24 cellular contexts compared by ENCODE assay signal in genomic region chr3:170107926-170108325, GRCh38.
DNase-seq lines count a peak whose midpoint lies in the region; ATAC-seq and TF ChIP-seq lines count a peak whose summit lies in the region.
"Had no signal": no experiment of that assay in that cellular context is flagged by ENCODE, and none has a peak within 500 bp of the region (broad histone marks: within the 10 kb centered on the region; RNA-seq: fewer than 3 reads in every experiment).

No MANE protein-coding gene starts in this region.

- H3K4me3 ChIP-seq in AG04449 (ENCODE audit: low read depth, low read length) (no peak overlapping the region), cardiac fibroblast (replicated peaks in 1 of 2; ENCODE audit: low read depth in 2 of 2, low read length in 2 of 2) (no peak overlapping the region), smooth muscle cell (no peak overlapping the region)
- H3K4me3 ChIP-seq: A549, heart left ventricle, lung, mucosa of descending colon, pancreas, right atrium auricular region, spleen had no signal

- H3K36me3 ChIP-seq in smooth muscle cell (ENCODE audit: low read depth) = peaks cover 20% of the 10 kb centered on the region

- no peak overlapping the region for H3K4me2 ChIP-seq in smooth muscle cell
- H3K4me2 ChIP-seq: A549 had no signal

- H2AFZ ChIP-seq in smooth muscle cell (ENCODE audit: low read depth) = no peak overlapping the region

- H3K9me3 ChIP-seq in smooth muscle cell (replicated peaks; ENCODE audit: low read depth) = no peaks in the 10 kb centered on the region
- H3K9me3 ChIP-seq: A549, heart left ventricle, mucosa of descending colon, pancreas, right atrium auricular region, spleen had no signal

- ATAC-seq in HG02981 (IDR thresholded peaks at IDR 0.05; ENCODE audit: unreplicated experiment) = no peak
- ATAC-seq: A549, heart left ventricle, mucosa of descending colon, pancreas had no signal

- 95% methylated on average over 1 of the region's 1 CpG for WGBS in smooth muscle cell (ENCODE audit: low lambda C conversion rate)

- DNase-seq in AG04449 (ENCODE audit: low read depth, low spot score) (peak; percentile 3), EH (ENCODE audit: low read depth) (peak; percentile 34), cardiac fibroblast (ENCODE audit: low read depth in 2 of 2) (peak; percentile 11 to 12), inferior parietal cortex (ENCODE audit: extremely low spot score) (peak; percentile 19), T-helper 1 cell (no peak), smooth muscle cell (lab: John Stamatoyannopoulos, UW; ENCODE audit: unreplicated experiment) (no peak), DMS114 treated with DMSO at 0.1 percent for 48 hours (lab: John Stamatoyannopoulos, UW; ENCODE audit: unreplicated experiment) (no peak)
- DNase-seq: activated CD4-positive, alpha-beta T cell treated with anti-CD3 and anti-CD28 coated beads, Interleukin-2, amount 50 U/mL, for 1 hour; C1 segment of cervical spinal cord; Calu3; DND-41; heart left ventricle; mucosa of descending colon; NCI-H1694 treated with DMSO at 0.1 percent for 48 hours; NCI-H2171; NCI-H524; pancreas; spleen; substantia nigra had no signal

- no peak overlapping the region for H3K27ac ChIP-seq in smooth muscle cell (ENCODE audit: low read depth)
- H3K27ac ChIP-seq: A549, heart left ventricle, pancreas, right atrium auricular region, VCaP had no signal

- H3F3A ChIP-seq in smooth muscle cell (ENCODE audit: low read depth) = no peaks in the 10 kb centered on the region

- CTCF ChIA-PET in AG04449 (lab: Yijun Ruan, JAX) = interaction anchor here (1.2 to 1.6 kb wide), 2 partner anchors 9 kb away, joined by 3 to 5 read pairs; no protein-coding TSS in a partner anchor

- H3K4me1 ChIP-seq in smooth muscle cell (ENCODE audit: low read depth) = no peaks in the 10 kb centered on the region
- H3K4me1 ChIP-seq: A549, pancreas, right atrium auricular region had no signal

- no peak overlapping the region for H3K9ac ChIP-seq in smooth muscle cell (ENCODE audit: low read depth)

- TF ChIP-seq CTCF in AG04449 (IDR thresholded peaks at IDR 0.05; ENCODE audit: insufficient read depth, low read length, missing control alignments) (no peak), cardiac fibroblast (IDR thresholded peaks at IDR 0.05; ENCODE audit: low read depth, low read length) (no peak), smooth muscle cell (IDR thresholded peaks at IDR 0.05; ENCODE audit: borderline replicate concordance, insufficient read depth, poor library complexity, severe bottlenecking) (no peak)

- H3K27me3 ChIP-seq in smooth muscle cell (ENCODE audit: low read depth) = no peaks in the 10 kb centered on the region
- H3K27me3 ChIP-seq: heart left ventricle, pancreas, right atrium auricular region, spleen had no signal

- peaks cover 28% of the 10 kb centered on the region for H4K20me1 ChIP-seq in smooth muscle cell (ENCODE audit: low read depth)

- POLR2A ChIA-PET in AG04449 (lab: Yijun Ruan, JAX) = no interaction called here

- no peaks in the 10 kb centered on the region for H3K79me2 ChIP-seq in smooth muscle cell (ENCODE audit: low read depth)

Comparison
In these comparisons a context has a peak if more than half of its experiments do, and no peak if none do; other contexts are left out.
1. DNase-seq: peak in AG04449 (single experiment), EH (single experiment), cardiac fibroblast (2 of 2) and inferior parietal cortex (single experiment); none in T-helper 1 cell (0 of 5), smooth muscle cell (single experiment) and DMS114 treated with DMSO at 0.1 percent for 48 hours (single experiment).